In genomic region chr17:4968166-4968915, GRCh38 we compare ENCODE assay signal across 8 cellular contexts. TPM values are rescaled to one million over a fixed set of nuclear protein-coding genes. Genes with fewer than 3 reads are reported as not detected.
DNase-seq lines count a peak whose midpoint lies in the region; ATAC-seq and TF ChIP-seq lines count a peak whose summit lies in the region.

No MANE protein-coding gene starts in this region.

- ATAC-seq in HG03575 (IDR thresholded peaks at IDR 0.05; ENCODE audit: extremely low read depth, insufficient number of reproducible peaks, low FRiP score, unreplicated experiment) (peak; percentile 2), gastroesophageal sphincter (no peak), sciatic nerve (peak; percentile 8)

- H3K27me3 ChIP-seq in gastroesophageal sphincter = no peaks in the 10 kb centered on the region

- peaks cover 3 to 67% (median 30%) of the 10 kb centered on the region in 3 donors for H3K4me1 ChIP-seq in gastroesophageal sphincter

- intact Hi-C loops in sciatic nerve (cut with DNase I) = no loop called here

- DNase-seq in ELF-1 (ENCODE audit: low read depth, low spot score) (peak; percentile 68), sciatic nerve (ENCODE audit: low spot score) (peak; percentile 72), LoVo (ENCODE audit: low spot score) (no peak), DMS 273 treated with DMSO at 0.1 percent for 48 hours (lab: John Stamatoyannopoulos, UW) (no peak), GM19240 (ENCODE audit: insufficient read length, low spot score) (no peak)
- peak; percentile 83 for DNase-seq in activated CD8-positive, alpha-beta memory T cell treated with anti-CD3 and anti-CD28 coated beads for 24 hours

- TF ChIP-seq POLR2A in gastroesophageal sphincter (IDR thresholded peaks at IDR 0.05) = no peak

- peaks cover 0 to 36% of the 10 kb centered on the region in 2 donors for H3K36me3 ChIP-seq in gastroesophageal sphincter

- peak overlapping the region; percentile 77 to 95 (median 94) for H3K27ac ChIP-seq in gastroesophageal sphincter

- 8 to 14% methylated on average over 18 to 30 of the region's 41 CpGs for WGBS in gastroesophageal sphincter (ENCODE audit: low coverage in 1 of 2), 2 donors

- no peaks in the 10 kb centered on the region for H3K9me3 ChIP-seq in gastroesophageal sphincter

- H3K4me3 ChIP-seq in gastroesophageal sphincter = peak overlapping the region; percentile 31 to 76

- TF ChIP-seq CTCF in gastroesophageal sphincter (IDR thresholded peaks at IDR 0.05) = no peak

- no peak for TF ChIP-seq EP300 in gastroesophageal sphincter (IDR thresholded peaks at IDR 0.05)

RNA-seq across cellular contexts. Expression of gene SPAG7, which starts 0.7 kb away (rescaled TPM):
- total RNA-seq in gastroesophageal sphincter (10 to 100 TPM; 35.1 to 77.5 (median 55.2) TPM), sciatic nerve (50.8 TPM)

RNA-seq across cellular contexts. Expression of gene ENO3, which starts 17.4 kb away (rescaled TPM):
- total RNA-seq in gastroesophageal sphincter (10 to 100 TPM in 2 of 4 donors, 1 to 10 TPM in 2; 1.5 to 16.2 (median 7.6) TPM), sciatic nerve (5.1 TPM)

RNA-seq across cellular contexts. Expression of gene CAMTA2, which starts 19.1 kb away (rescaled TPM):
- total RNA-seq in gastroesophageal sphincter (10 to 100 TPM; 16.7 to 50.0 (median 26.1) TPM), sciatic nerve (62.9 TPM)

RNA-seq across cellular contexts. Expression of gene PFN1, which starts 20.0 kb away (rescaled TPM):
- total RNA-seq in gastroesophageal sphincter (1,000 to 10,000 TPM in 2 of 4 donors, 100 to 1,000 TPM in 2; 920 to 1,441 (median 1,060) TPM), sciatic nerve (234 TPM)

RNA-seq across cellular contexts. Expression of gene RNF167, which starts 28.3 kb away (rescaled TPM):
- total RNA-seq in gastroesophageal sphincter = 10 to 100 TPM; 67.3 to 98.8 (median 85.9) TPM
- total RNA-seq in sciatic nerve = 76.5 TPM

Comparison
In these comparisons a context has a peak if more than half of its experiments do, and no peak if none do; other contexts are left out.
1. DNase-seq: peak in ELF-1 (single experiment), activated CD8-positive, alpha-beta memory T cell treated with anti-CD3 and anti-CD28 coated beads for 24 hours (single experiment) and sciatic nerve (single experiment); none in LoVo (single experiment), DMS 273 treated with DMSO at 0.1 percent for 48 hours (single experiment) and GM19240 (single experiment).